24 cellular contexts compared by ENCODE assay signal in the genomic region with DNA sequence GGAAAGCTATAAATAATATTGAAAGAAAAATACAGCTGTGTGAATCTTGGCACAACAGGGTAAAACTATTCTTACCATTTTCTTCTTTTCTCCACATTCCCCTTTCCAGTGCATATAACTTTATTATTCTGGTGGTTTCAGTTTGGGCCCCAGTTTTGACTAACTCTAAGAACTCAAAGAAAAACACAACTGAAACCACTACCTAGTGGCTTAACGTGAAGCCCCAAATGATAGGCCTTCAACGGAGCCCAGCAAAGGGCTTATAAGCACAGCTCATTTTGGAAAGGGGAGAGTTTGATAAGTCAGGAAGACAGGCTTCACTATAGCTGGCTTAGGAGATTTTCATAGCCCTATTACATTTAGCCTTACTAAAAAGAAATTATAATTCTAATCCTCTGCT.
DNase-seq lines count a peak whose midpoint lies in the region; ATAC-seq and TF ChIP-seq lines count a peak whose summit lies in the region.
"Had no signal": no experiment of that assay in that cellular context is flagged by ENCODE, and none has a peak within 500 bp of the region (broad histone marks: within the 10 kb centered on the region; RNA-seq: fewer than 3 reads in every experiment).

No MANE protein-coding gene starts in this region.

- no peaks in the 10 kb centered on the region for H3K27me3 ChIP-seq in left ventricle myocardium inferior (ENCODE audit: low read depth)
- H3K27me3 ChIP-seq: gastroesophageal sphincter, left lung, stomach, transverse colon had no signal

- no peak overlapping the region for H3K4me3 ChIP-seq in left ventricle myocardium inferior
- H3K4me3 ChIP-seq: gastroesophageal sphincter, left lung, stomach, transverse colon had no signal

- intact Hi-C loops in left ventricle myocardium inferior (cut with micrococcal nuclease), result no loop called here
- intact Hi-C loops in Right ventricle myocardium inferior (cut with DNase I), result no loop called here

- H3K9me3 ChIP-seq in left ventricle myocardium inferior (replicated peaks), result no peaks in the 10 kb centered on the region
- H3K9me3 ChIP-seq: gastroesophageal sphincter, left lung, stomach, transverse colon had no signal

- no peak for ATAC-seq in Right ventricle myocardium inferior
- peak; percentile 88 for ATAC-seq in HG02885 (IDR thresholded peaks at IDR 0.05; ENCODE audit: poor library complexity, unreplicated experiment)
- peak; percentile 57 for ATAC-seq in SK-N-SH treated with all-trans-retinoic acid at 6 μM for 48 hours
- ATAC-seq in GM21367 (IDR thresholded peaks at IDR 0.05; ENCODE audit: unreplicated experiment), result no peak
- ATAC-seq: activated CD4-positive, alpha-beta T cell treated with anti-CD3 and anti-CD28 coated beads for 36 hours; activated T-cell treated with anti-CD3 and anti-CD28 coated beads, Interleukin-2, amount 50 U/mL, for 72 hours; gastroesophageal sphincter; left lung; naive thymus-derived CD4-positive, alpha-beta T cell had no signal

- TF ChIP-seq CTCF in left ventricle myocardium inferior (IDR thresholded peaks at IDR 0.05; ENCODE audit: borderline replicate concordance), result no peak

- H3K27ac ChIP-seq in left ventricle myocardium inferior (replicated peaks), result peak overlapping the region; percentile 63
- H3K27ac ChIP-seq: gastroesophageal sphincter, stomach, transverse colon had no signal

- peaks cover 41% of the 10 kb centered on the region for H3K4me1 ChIP-seq in left ventricle myocardium inferior
- H3K4me1 ChIP-seq: left lung had no signal

- H3K36me3 ChIP-seq in left ventricle myocardium inferior, result no peaks in the 10 kb centered on the region
- H3K36me3 ChIP-seq: gastroesophageal sphincter, left lung, stomach, transverse colon had no signal

- no peak for DNase-seq in left ventricle myocardium inferior
- no peak for DNase-seq in Right ventricle myocardium inferior (ENCODE audit: missing footprints)
- no peak for DNase-seq in dermis blood vessel endothelial cell
- no peak for DNase-seq in NCI-H526 treated with DMSO at 0.1 percent for 48 hours (lab: John Stamatoyannopoulos, UW)
- DNase-seq in DMS79 treated with DMSO at 0.1 percent for 48 hours (lab: John Stamatoyannopoulos, UW), result no peak
- DNase-seq: 8988T; activated CD4-positive, alpha-beta T cell treated with anti-CD3 and anti-CD28 coated beads for 36 hours; activated naive CD4-positive, alpha-beta T cell treated with anti-CD3 and anti-CD28 coated beads, Interleukin-2, amount 10 ng/mL, durations not matched to agents 7 days and 5 days; activated T-cell treated with anti-CD3 and anti-CD28 coated beads, Interleukin-2, amount 50 U/mL, for 72 hours; amniotic stem cell; CD4-positive, alpha-beta memory T cell; DMS 273 treated with DMSO at 0.1 percent for 48 hours; hippocampal formation; left lung; naive thymus-derived CD4-positive, alpha-beta T cell; nucleus accumbens; stimulated activated CD8-positive, alpha-beta memory T cell treated with anti-CD3 and anti-CD28 coated beads, Interleukin-4, amount 100 ng/mL, for 48 hours; stomach; T-helper 2 cell; transverse colon had no signal

TF ChIP-seq in SK-N-SH treated with all-trans-retinoic acid at 6 μM for 48 hours, 23 proteins besides CTCF, POLR2A, EP300 and RAD21:
- TF ChIP-seq, protein P1, sequence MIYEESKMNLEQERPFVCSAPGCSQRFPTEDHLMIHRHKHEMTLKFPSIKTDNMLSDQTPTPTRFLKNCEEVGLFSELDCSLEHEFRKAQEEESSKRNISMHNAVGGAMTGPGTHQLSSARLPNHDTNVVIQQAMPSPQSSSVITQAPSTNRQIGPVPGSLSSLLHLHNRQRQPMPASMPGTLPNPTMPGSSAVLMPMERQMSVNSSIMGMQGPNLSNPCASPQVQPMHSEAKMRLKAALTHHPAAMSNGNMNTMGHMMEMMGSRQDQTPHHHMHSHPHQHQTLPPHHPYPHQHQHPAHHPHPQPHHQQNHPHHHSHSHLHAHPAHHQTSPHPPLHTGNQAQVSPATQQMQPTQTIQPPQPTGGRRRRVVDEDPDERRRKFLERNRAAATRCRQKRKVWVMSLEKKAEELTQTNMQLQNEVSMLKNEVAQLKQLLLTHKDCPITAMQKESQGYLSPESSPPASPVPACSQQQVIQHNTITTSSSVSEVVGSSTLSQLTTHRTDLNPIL (CRISPR knock-in tag; IDR thresholded peaks at IDR 0.05; ENCODE audit: low read depth), result no peak
TF ChIP-seq in SK-N-SH treated with all-trans-retinoic acid at 6 μM for 48 hours: peak in this region for 0.

Comparison
In these comparisons a context has a peak if more than half of its experiments do, and no peak if none do; other contexts are left out.
1. ATAC-seq: peak in HG02885 (single experiment) and SK-N-SH treated with all-trans-retinoic acid at 6 μM for 48 hours (single experiment); none in Right ventricle myocardium inferior (single experiment) and GM21367 (single experiment).